Comparison of ENCODE assay signal across 8 cellular contexts in the genomic region with DNA sequence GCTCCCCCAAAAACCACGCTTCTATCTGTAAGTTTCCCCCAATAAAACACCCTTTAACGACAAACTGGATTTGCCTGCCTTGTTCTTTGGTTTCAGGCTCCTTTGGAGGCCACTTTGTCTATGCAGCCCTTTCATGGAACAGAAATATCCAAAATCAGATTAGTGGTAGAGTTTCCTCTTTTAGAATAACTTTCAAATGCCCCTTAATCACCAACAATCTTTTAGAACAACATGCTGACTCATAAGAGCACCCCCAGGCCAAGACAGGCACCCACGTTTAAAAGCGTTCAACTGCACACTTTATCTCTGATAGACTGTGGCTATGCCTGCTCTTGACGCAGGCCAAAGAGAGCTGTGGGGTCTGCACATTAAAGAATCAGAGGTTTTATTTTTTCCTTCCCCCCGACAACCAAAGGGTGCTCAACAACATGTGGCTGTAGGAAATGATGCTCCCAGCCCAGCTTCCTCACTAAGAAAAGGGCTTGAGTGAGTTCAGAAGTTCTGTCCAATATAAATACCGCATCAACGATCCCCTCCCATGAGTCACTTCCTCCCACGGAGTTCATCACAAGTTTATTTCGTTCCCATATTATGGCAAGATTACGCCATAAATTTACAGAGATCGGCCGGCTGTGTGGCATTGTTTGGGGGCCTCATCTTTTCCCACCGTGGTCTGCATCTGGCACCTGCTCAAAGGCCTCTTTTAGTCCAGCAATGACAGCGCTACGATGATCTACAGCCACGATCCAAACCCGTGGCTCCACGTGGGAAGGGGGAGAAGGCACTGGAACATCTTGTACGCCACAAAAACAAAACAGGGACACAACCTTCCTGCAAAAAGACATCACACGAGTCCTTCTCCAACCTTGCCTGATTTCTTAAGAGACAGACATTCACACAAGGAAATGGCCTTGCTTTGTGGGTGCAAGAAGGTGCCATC.
DNase-seq lines count a peak whose midpoint lies in the region; ATAC-seq and TF ChIP-seq lines count a peak whose summit lies in the region.

No MANE protein-coding gene starts in this region.

- intact Hi-C loops in right lobe of liver (cut with DNase I), result loop anchor here in 1 of 2 donors (10.0 kb wide), 1 partner anchor 334 kb away; no protein-coding TSS in a partner anchor

- DNase-seq in Daoy (ENCODE audit: low read depth), result peak; percentile 95
- peak; percentile 45 for DNase-seq in OCI-M1 (lab: John Stamatoyannopoulos, UW)
- DNase-seq in brain pericyte (ENCODE audit: low read depth, low spot score), result peak; percentile 95
- DNase-seq in right lobe of liver, result no peak
- DNase-seq in suprapubic skin (ENCODE audit: low spot score in 2 of 2), result peak in 1 of 2 donors; percentile 86
- no peak for DNase-seq in NCI-H446 (lab: John Stamatoyannopoulos, UW)
- no peak for DNase-seq in NCI-H187 (lab: John Stamatoyannopoulos, UW)

- WGBS in right lobe of liver (ENCODE audit: insufficient coverage, low coverage, low lambda C conversion rate, missing lambda C conversion rate), result 47% methylated on average over 21 of the region's 21 CpGs
- WGBS in suprapubic skin, result 42% methylated on average over 21 of the region's 21 CpGs

- H3K27ac ChIP-seq in right lobe of liver, result peak overlapping the region in 2 of 3 donors; percentile 29 to 38
- H3K27ac ChIP-seq in suprapubic skin, result peak overlapping the region; percentile 80

- H3K9me3 ChIP-seq in right lobe of liver (no peaks in the 10 kb centered on the region), suprapubic skin (no peaks in the 10 kb centered on the region)

- H3K27me3 ChIP-seq in right lobe of liver, result no peaks in the 10 kb centered on the region
- H3K27me3 ChIP-seq in suprapubic skin, result no peaks in the 10 kb centered on the region

- H3K4me1 ChIP-seq in right lobe of liver, result no peaks in the 10 kb centered on the region
- H3K4me1 ChIP-seq in suprapubic skin, result peaks cover 23% of the 10 kb centered on the region

- peak; percentile 42 for TF ChIP-seq EP300 in suprapubic skin (IDR thresholded peaks at IDR 0.05)

- peak; percentile 74 to 86 (median 78) for ATAC-seq in right lobe of liver
- no peak for ATAC-seq in GM21723 (IDR thresholded peaks at IDR 0.05; ENCODE audit: unreplicated experiment)

- TF ChIP-seq POLR2A in right lobe of liver (IDR thresholded peaks at IDR 0.05), result no peak
- no peak for TF ChIP-seq POLR2A in suprapubic skin (IDR thresholded peaks at IDR 0.05)

- no peaks in the 10 kb centered on the region for H3K36me3 ChIP-seq in right lobe of liver
- H3K36me3 ChIP-seq in suprapubic skin, result peaks cover 3% of the 10 kb centered on the region

- H3K4me3 ChIP-seq in right lobe of liver (no peak overlapping the region), suprapubic skin (no peak overlapping the region)

- no peak for TF ChIP-seq CTCF in right lobe of liver (IDR thresholded peaks at IDR 0.05)
- no peak for TF ChIP-seq CTCF in suprapubic skin (IDR thresholded peaks at IDR 0.05)

Comparison
In these comparisons a context has a peak if more than half of its experiments do, and no peak if none do; other contexts are left out.
1. DNase-seq: peak in Daoy (single experiment), OCI-M1 (single experiment) and brain pericyte (single experiment); none in right lobe of liver (0 of 3), NCI-H446 (0 of 2) and NCI-H187 (0 of 2).